Comparison of ENCODE assay signal across 13 cellular contexts in genomic region chr11:73137262-73137941, GRCh38. TPM values are rescaled to one million over a fixed set of nuclear protein-coding genes. Genes with fewer than 3 reads are reported as not detected.
DNase-seq lines count a peak whose midpoint lies in the region; ATAC-seq, FAIRE-seq and TF ChIP-seq lines count a peak whose summit lies in the region.
"Had no signal": no experiment of that assay in that cellular context is flagged by ENCODE, and none has a peak within 500 bp of the region (broad histone marks: within the 10 kb centered on the region; RNA-seq: fewer than 3 reads in every experiment).

No MANE protein-coding gene starts in this region.

- BruUV-seq in GM12878 (replicated peaks; lab: Mats Ljungman, UMichigan) = no TSS peak

- 0 out of 2 replicates have a peak overlapping the region, but pooled peaks have one; percentile 24 for H3K27ac ChIP-seq in GM12878 (ENCODE audit: control insufficient read depth, insufficient read depth)
- H3K27ac ChIP-seq: upper lobe of right lung had no signal

- in situ Hi-C loops in GM12878 (cut with MboI) = no loop called here

- WGBS in GM12878 (ENCODE audit: insufficient coverage, insufficient replicate concordance, low lambda C conversion rate, missing lambda C conversion rate) = 22% methylated on average over 5 of the region's 5 CpGs

- ATAC-seq in natural killer cell treated with Interleukin-12 subunit alpha and Interleukin-12 subunit beta and Interleukin-15 and Interleukin-18, amount 100 ng/mL, for 72 hours = no peak
- ATAC-seq in natural killer cell (no peak), GM12878 (peak; percentile 33)
- ATAC-seq: upper lobe of right lung had no signal

- peak; percentile 76 for FAIRE-seq in GM12878 (lab: Jason Lieb, UNC)
- FAIRE-seq: RCC 7860, small intestine had no signal

- peak overlapping the region; percentile 85 for H3K4me2 ChIP-seq in GM12878 (ENCODE audit: control insufficient read depth, insufficient read depth)

- TF ChIP-seq POLR2A in NB4 (IDR thresholded peaks at IDR 0.05; ENCODE audit: extremely low read depth, insufficient read length) (no peak), GM12878 (IDR thresholded peaks at IDR 0.05; ENCODE audit: low read depth, low read length) (no peak), erythroblast (IDR thresholded peaks at IDR 0.05; ENCODE audit: low read length) (no peak)

- SMC1A ChIA-PET in GM12878 (lab: Charles Lee; ENCODE audit: uncharacterized antibody, unreplicated experiment) = interaction anchor here (0.7 to 37.3 kb wide), 22 partner anchors 10 to 251 kb away, joined by 3 to 926 read pairs (median 4); no protein-coding TSS in a partner anchor

- H3K9me3 ChIP-seq in GM12878 (replicated peaks; ENCODE audit: control insufficient read depth, insufficient read depth, low read length) = no peaks in the 10 kb centered on the region
- H3K9me3 ChIP-seq: ascending aorta, upper lobe of right lung had no signal

- no peak for DNase-seq in natural killer cell treated with Interleukin-12 subunit alpha and Interleukin-12 subunit beta and Interleukin-15 and Interleukin-18, amount 100 ng/mL, for 72 hours (ENCODE audit: low spot score)
- DNase-seq in natural killer cell (no peak), NB4 (ENCODE audit: low read depth) (peak; percentile 66), GM12878 (ENCODE audit: low read depth, low spot score) (no peak), AG08396 (ENCODE audit: low spot score) (no peak), SHP77 (lab: John Stamatoyannopoulos, UW) (no peak), erythroblast (lab: John Stamatoyannopoulos, UW) (no peak)
- DNase-seq in activated CD4-positive, alpha-beta T cell treated with anti-CD3 and anti-CD28 coated beads, Interleukin-2, amount 50 U/mL, for 4 hours = no peak
- DNase-seq: effector CD8-positive, alpha-beta T cell; small intestine; upper lobe of right lung had no signal

- H3K36me3 Mint-ChIP-seq in natural killer cell treated with Interleukin-12 subunit alpha and Interleukin-12 subunit beta and Interleukin-15 and Interleukin-18, amount 100 ng/mL, for 72 hours = peaks cover 14% of the 10 kb centered on the region
- peaks cover 9% of the 10 kb centered on the region for H3K36me3 Mint-ChIP-seq in natural killer cell

- POLR2A ChIA-PET in GM12878 (lab: Charles Lee) = interaction anchor here (1.2 to 18.6 kb wide), 5 partner anchors 11 to 172 kb away, joined by 3 to 384 read pairs (median 6); no protein-coding TSS in a partner anchor

- H3K9ac ChIP-seq in GM12878 (ENCODE audit: control insufficient read depth, insufficient read depth, low read length) = 0 out of 2 replicates have a peak overlapping the region, but pooled peaks have one; percentile 13

- CTCF ChIA-PET in GM12878 (lab: Yijun Ruan, JAX) = interaction anchor here (0.8 to 4.0 kb wide), 24 partner anchors 9 to 303 kb away, joined by 3 to 17 read pairs (median 4); no protein-coding TSS in a partner anchor

- H3K4me3 ChIP-seq in NB4 (ENCODE audit: low read depth, low read length) (peak overlapping the region; percentile 41), GM12878 (peak overlapping the region; percentile 90)
- H3K4me3 ChIP-seq: ascending aorta, upper lobe of right lung had no signal

- peaks cover 3% of the 10 kb centered on the region; the same call in 1 of the 2 replicates for H4K20me1 ChIP-seq in GM12878 (ENCODE audit: control insufficient read depth, insufficient read depth)

- peaks cover 12 to 23% of the 10 kb centered on the region in 2 donors for H3K4me1 Mint-ChIP-seq in natural killer cell treated with Interleukin-12 subunit alpha and Interleukin-12 subunit beta and Interleukin-15 and Interleukin-18, amount 100 ng/mL, for 72 hours (ENCODE audit: low read depth in 2 of 2)
- peaks cover 19 to 28% of the 10 kb centered on the region in 2 donors for H3K4me1 Mint-ChIP-seq in natural killer cell

- RAD21 ChIA-PET in GM12878 (lab: Charles Lee; ENCODE audit: unreplicated experiment) = interaction anchor here (0.6 to 22.1 kb wide), 17 partner anchors 9 to 493 kb away, joined by 3 to 441 read pairs (median 3); no protein-coding TSS in a partner anchor

- no peak for TF ChIP-seq EP300 in GM12878 (IDR thresholded peaks at IDR 0.05; ENCODE audit: borderline replicate concordance in 1 of 2, control insufficient read depth in 1 of 2, low read depth in 2 of 2, low read length in 2 of 2)

- no peaks in the 10 kb centered on the region for H3K9me3 Mint-ChIP-seq in natural killer cell treated with Interleukin-12 subunit alpha and Interleukin-12 subunit beta and Interleukin-15 and Interleukin-18, amount 100 ng/mL, for 72 hours
- H3K9me3 Mint-ChIP-seq in natural killer cell = no peaks in the 10 kb centered on the region

- intact Hi-C loops in natural killer cell (cut with micrococcal nuclease) (no loop called here), GM12878 (cut with micrococcal nuclease; ENCODE audit: unreplicated experiment) (loop anchor here (5.0 kb wide), 2 partner anchors 50 to 65 kb away; no protein-coding TSS in a partner anchor)

- no peaks in the 10 kb centered on the region for H3K27me3 Mint-ChIP-seq in natural killer cell treated with Interleukin-12 subunit alpha and Interleukin-12 subunit beta and Interleukin-15 and Interleukin-18, amount 100 ng/mL, for 72 hours
- no peaks in the 10 kb centered on the region for H3K27me3 Mint-ChIP-seq in natural killer cell (ENCODE audit: low read depth in 2 of 2)

- no peak for TF ChIP-seq CTCF in natural killer cell (IDR thresholded peaks at IDR 0.05)
- TF ChIP-seq CTCF in NB4 (IDR thresholded peaks at IDR 0.05; ENCODE audit: low read depth, low read length) = no peak
- TF ChIP-seq CTCF in GM12878 (IDR thresholded peaks at IDR 0.05 in 2 of 3, conservative IDR thresholded peaks at IDR 0.05 in 1 of 3; ENCODE audit: control insufficient read depth in 2 of 3, extremely low read depth in 1 of 3, insufficient read depth in 1 of 3, low read depth in 3 of 3, low read length in 3 of 3) = peak; percentile 13 to 36 (median 26); a peak in 2 of 6 replicates

- H3K36me3 ChIP-seq in GM12878 (ENCODE audit: control insufficient read depth in 2 of 2, insufficient read depth in 2 of 2, low read length in 1 of 2) = peaks cover 0 to 22% of the 10 kb centered on the region in 2 experiments

- H3K79me2 ChIP-seq in GM12878 (ENCODE audit: control insufficient read depth, insufficient read depth, low read length) = peaks cover 96% of the 10 kb centered on the region

- H3K27me3 ChIP-seq in GM12878 (replicated peaks in 1 of 2; ENCODE audit: control insufficient read depth in 2 of 2, insufficient read depth in 2 of 2, low read length in 1 of 2) = no peaks in the 10 kb centered on the region
- H3K27me3 ChIP-seq: ascending aorta, upper lobe of right lung had no signal

- H3K4me1 ChIP-seq in GM12878 (ENCODE audit: control insufficient read depth, insufficient read depth, low read length) = peaks cover 6% of the 10 kb centered on the region; the same call in 1 of the 2 replicates

- peak overlapping the region; percentile 35 for H3K4me3 Mint-ChIP-seq in natural killer cell treated with Interleukin-12 subunit alpha and Interleukin-12 subunit beta and Interleukin-15 and Interleukin-18, amount 100 ng/mL, for 72 hours
- H3K4me3 Mint-ChIP-seq in natural killer cell = no peak overlapping the region

- no peak for TF ChIP-seq RAD21 in GM12878 (IDR thresholded peaks at IDR 0.05; ENCODE audit: insufficient read depth, low read depth, low read length)

- no peak overlapping the region for H2AFZ ChIP-seq in GM12878 (ENCODE audit: control insufficient read depth, low read depth, low read length)

- H3K27ac Mint-ChIP-seq in natural killer cell treated with Interleukin-12 subunit alpha and Interleukin-12 subunit beta and Interleukin-15 and Interleukin-18, amount 100 ng/mL, for 72 hours = peak overlapping the region; percentile 6 to 28
- peak overlapping the region in 1 of 2 donors; percentile 4 for H3K27ac Mint-ChIP-seq in natural killer cell

TF ChIP-seq in GM12878, 131 proteins besides CTCF, POLR2A, EP300 and RAD21:
- no peak for TF ChIP-seq NFYA (IDR thresholded peaks at IDR 0.05; ENCODE audit: borderline replicate concordance, low read depth, low read length)
- TF ChIP-seq RAD51 (IDR thresholded peaks at IDR 0.05) = peak; percentile 71
- TF ChIP-seq POLR2AphosphoS5 (IDR thresholded peaks at IDR 0.05; ENCODE audit: low read length) = peak; percentile 57
- TF ChIP-seq BHLHE40 (IDR thresholded peaks at IDR 0.05; ENCODE audit: borderline replicate concordance in 1 of 2, low read depth in 2 of 2, low read length in 1 of 2) = peak; percentile 32 to 58; a peak in 1 of 4 replicates
- TF ChIP-seq HDGF (IDR thresholded peaks at IDR 0.05) = 0 out of 2 replicates have a peak, but pooled peaks have one; percentile 21
TF ChIP-seq in GM12878: peak in this region for 4.

RNA-seq across cellular contexts. Expression of gene FCHSD2, which starts 4.7 kb away (rescaled TPM):
- 10 to 100 TPM; 58.8 to 77.3 TPM for total RNA-seq in natural killer cell treated with Interleukin-12 subunit alpha and Interleukin-12 subunit beta and Interleukin-15 and Interleukin-18, amount 100 ng/mL, for 72 hours
- total RNA-seq in natural killer cell (10 to 100 TPM; 39.4 to 59.1 (median 42.1) TPM), GM12878 (2014; rRNA removed) (19.5 and 21.1 TPM in 2 replicates), GM12878 (2014; rRNA removed; fragmentation: Illumina TruSeq; extraction: Trizol) (39.2 and 42.5 TPM in 2 replicates), GM12878 (2021) (82.8 and 89.8 TPM in 2 replicates)
- total RNA-seq in GM12878 (2013; cell fraction: nucleolus; rRNA removed) = 80.2 and 85.2 TPM in 2 replicates
- 26.8 TPM for polyA plus RNA-seq in GM12878 (2011; ENCODE audit: low read depth)
- polyA plus RNA-seq in GM12878 (2011; rRNA removed) (52.7 and 68.3 TPM in 2 replicates), GM12878 (2014; fragmentation: Illumina TruSeq; extraction: Trizol) (62.4 and 70.9 TPM in 2 replicates), GM12878 (2014; fragmentation: Nextera tagmentation; extraction: Ambion mirVana) (10 to 100 TPM; 13.2 to 15.4 TPM), GM12878 (2014; rRNA removed) (43.0 and 44.6 TPM in 2 replicates), GM12878 (2016; fragmentation: Nextera tagmentation; extraction: Ambion mirVana) (10 to 100 TPM; 58.7 to 68.4 TPM)
- polyA plus RNA-seq in GM12878 (2011; cell fraction: cytosol; rRNA removed) = 34.0 and 36.1 TPM in 2 replicates
- polyA plus RNA-seq in GM12878 (2011; cell fraction: nucleus; rRNA removed) = 55.8 and 56.5 TPM in 2 replicates
- polyA plus RNA-seq in GM12878 (2012) = 27.1 and 40.7 TPM in 2 replicates
- polyA minus RNA-seq in GM12878 (2011; rRNA and poly(A)+ RNA removed) = 46.8 and 48.8 TPM in 2 replicates
- 30.5 and 31.3 TPM in 2 replicates for polyA minus RNA-seq in GM12878 (2011; cell fraction: cytosol; rRNA and poly(A)+ RNA removed)
- 36.1 and 52.3 TPM in 2 replicates for polyA minus RNA-seq in GM12878 (2011; cell fraction: nucleus; rRNA and poly(A)+ RNA removed)

Comparison
In these comparisons a context has a peak if more than half of its experiments do, and no peak if none do; other contexts are left out.
1. CTCF ChIP-seq: peak in GM12878 (3 of 3); none in natural killer cell (single experiment) and NB4 (single experiment).